In the genomic region with DNA sequence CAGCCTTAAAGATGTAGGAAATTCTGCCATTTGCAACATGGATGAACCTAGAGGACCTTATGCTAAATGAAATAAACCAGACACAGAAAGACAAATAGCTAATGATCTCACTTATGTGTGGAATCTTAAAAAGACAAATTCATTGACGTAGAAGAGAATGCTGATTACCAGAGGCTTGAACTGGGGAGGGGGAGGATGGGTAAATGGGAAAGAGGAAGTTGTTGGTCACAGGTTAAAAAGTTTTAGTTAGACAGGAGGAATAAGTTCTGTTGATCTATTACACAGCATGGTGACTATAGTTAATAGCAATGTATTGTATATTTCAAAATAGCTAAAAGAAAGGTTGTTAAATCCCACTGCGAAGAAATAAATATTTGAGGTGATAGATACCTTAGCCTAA, we compare ENCODE assay signal across 18 cellular contexts.
"Had no signal": no experiment of that assay in that cellular context is flagged by ENCODE, and none has a peak within 500 bp of the region (broad histone marks: within the 10 kb centered on the region; RNA-seq: fewer than 3 reads in every experiment).

No MANE protein-coding gene starts in this region.

- H3K4me3 ChIP-seq: heart left ventricle, psoas muscle, right lobe of liver, tibial artery, upper lobe of left lung, uterus had no signal

- H3K36me3 ChIP-seq: right lobe of liver, uterus had no signal

- H3K4me3 Mint-ChIP-seq: endodermal cell; naive B cell; nephron; stimulated activated effector memory CD8-positive, alpha-beta T cell treated with anti-CD3 and anti-CD28 coated beads, Interleukin-12 subunit alpha, Interleukin-12 subunit beta, amount 100 ng/mL, for 72 hours had no signal

- ATAC-seq: heart left ventricle; psoas muscle; right lobe of liver; stimulated activated effector memory CD8-positive, alpha-beta T cell treated with anti-CD3 and anti-CD28 coated beads, Interleukin-12 subunit alpha, Interleukin-12 subunit beta, amount 100 ng/mL, for 72 hours; stimulated activated naive CD8-positive, alpha-beta T cell treated with anti-CD3 and anti-CD28 coated beads, Interleukin-15, Interleukin-2, amounts not matched to agents 100 U/mL and 50 U/mL, for 24 hours had no signal

- H3K4me1 Mint-ChIP-seq: endodermal cell, nephron had no signal

- H3K27ac Mint-ChIP-seq: endodermal cell; nephron; stimulated activated effector memory CD8-positive, alpha-beta T cell treated with anti-CD3 and anti-CD28 coated beads, Interleukin-12 subunit alpha, Interleukin-12 subunit beta, amount 100 ng/mL, for 72 hours had no signal

- DNase-seq: effector CD4-positive, alpha-beta T cell; endodermal cell; foreskin melanocyte; heart left ventricle; hippocampal formation; mesendoderm; naive B cell; psoas muscle; retina; right lobe of liver; stimulated activated CD4-positive, alpha-beta T cell treated with anti-CD3 and anti-CD28 coated beads, Interleukin-4, amount 100 ng/mL, for 1 hour; stimulated activated CD8-positive, alpha-beta memory T cell treated with anti-CD3 and anti-CD28 coated beads, Interleukin-4, amount 100 ng/mL, for 48 hours; stimulated activated naive CD8-positive, alpha-beta T cell treated with anti-CD3 and anti-CD28 coated beads, Interleukin-15, Interleukin-2, amounts not matched to agents 100 U/mL and 50 U/mL, for 24 hours; tibial artery; upper lobe of left lung; uterus had no signal

- H3K27me3 Mint-ChIP-seq: naive B cell had no signal

- H3K9me3 ChIP-seq: heart left ventricle, psoas muscle, right lobe of liver, tibial artery, upper lobe of left lung, uterus had no signal

- H3K9me3 Mint-ChIP-seq: endodermal cell; naive B cell; nephron; stimulated activated effector memory CD8-positive, alpha-beta T cell treated with anti-CD3 and anti-CD28 coated beads, Interleukin-12 subunit alpha, Interleukin-12 subunit beta, amount 100 ng/mL, for 72 hours had no signal

- H3K27ac ChIP-seq: heart left ventricle, psoas muscle, right lobe of liver, tibial artery, upper lobe of left lung, uterus had no signal

- H3K4me1 ChIP-seq: psoas muscle, right lobe of liver, upper lobe of left lung, uterus had no signal

- H3K27me3 ChIP-seq: heart left ventricle, right lobe of liver, tibial artery, upper lobe of left lung, uterus had no signal
